20 cellular contexts compared by ENCODE assay signal in genomic region chr5:132162945-132163344, GRCh38.
"Had no signal": no experiment of that assay in that cellular context is flagged by ENCODE, and none has a peak within 500 bp of the region (broad histone marks: within the 10 kb centered on the region; RNA-seq: fewer than 3 reads in every experiment).

No MANE protein-coding gene starts in this region.

- H3K27ac ChIP-seq: coronary artery, dorsolateral prefrontal cortex, esophagus muscularis mucosa, foreskin keratinocyte, gastroesophageal sphincter, heart left ventricle, hepatocyte, left lung, lower lobe of right lung had no signal

- FAIRE-seq: endothelial cell of umbilical vein, frontal cortex, keratinocyte had no signal

- H3K27me3 ChIP-seq: dorsolateral prefrontal cortex, esophagus muscularis mucosa, gastroesophageal sphincter, heart left ventricle, hepatocyte, left lung had no signal

- H2AFZ ChIP-seq: hepatocyte had no signal

- DNase-seq: dermis blood vessel endothelial cell; dorsolateral prefrontal cortex; effector CD4-positive, alpha-beta T cell; effector memory CD4-positive, alpha-beta T cell; foreskin keratinocyte; heart left ventricle; left cardiac atrium; left lung; left ventricle myocardium superior; lower lobe of right lung; mesenchymal stem cell; mucosa of descending colon; naive B cell had no signal

- H3K36me3 ChIP-seq: esophagus muscularis mucosa, gastroesophageal sphincter, heart left ventricle, left lung, lower lobe of right lung had no signal

- H3K4me3 ChIP-seq: coronary artery, dorsolateral prefrontal cortex, esophagus muscularis mucosa, gastroesophageal sphincter, heart left ventricle, hepatocyte, left lung, lower lobe of right lung, mucosa of descending colon had no signal

- ATAC-seq: foreskin keratinocyte, gastroesophageal sphincter, heart left ventricle, left cardiac atrium, left lung, left ventricle myocardium superior, lower lobe of right lung, mucosa of descending colon had no signal

- H3K4me2 ChIP-seq: hepatocyte had no signal

- H3K9me3 ChIP-seq: esophagus muscularis mucosa, gastroesophageal sphincter, lower lobe of right lung had no signal

- H3K4me1 ChIP-seq: esophagus muscularis mucosa, foreskin keratinocyte, gastroesophageal sphincter, heart left ventricle, left lung, lower lobe of right lung had no signal
